Comparison of ENCODE assay signal across 8 cellular contexts in genomic region chr21:38244885-38245869, GRCh38. TPM values are rescaled to one million over a fixed set of nuclear protein-coding genes. Genes with fewer than 3 reads are reported as not detected.
DNase-seq lines count a peak whose midpoint lies in the region; ATAC-seq, FAIRE-seq and TF ChIP-seq lines count a peak whose summit lies in the region.

No MANE protein-coding gene starts in this region.

- DNase-seq in GM12891 (ENCODE audit: insufficient read length, low spot score) (no peak), SJSA1 (ENCODE audit: low read depth in 1 of 2, low spot score in 2 of 2) (peak; percentile 94 to 96), C1 segment of cervical spinal cord (lab: John Stamatoyannopoulos, UW) (no peak), ovary (no peak)
- DNase-seq in activated naive CD8-positive, alpha-beta T cell treated with anti-CD3 and anti-CD28 coated beads, Interleukin-2, amount 50 U/mL, for 16 hours (ENCODE audit: low read depth, low spot score), result peak; percentile 25
- DNase-seq in stimulated activated CD4-positive, alpha-beta T cell treated with anti-CD3 and anti-CD28 coated beads, Interleukin-15, amount 100 ng/mL, for 1 hour (ENCODE audit: low read depth in 1 of 2, low spot score in 1 of 2), result peak; percentile 8 to 28

- 83 to 87% (median 84%) methylated on average over 9 of the region's 9 CpGs for WGBS in ovary, 3 donors

- H3K4me3 ChIP-seq in SJSA1, result no peak overlapping the region
- no peak overlapping the region for H3K4me3 ChIP-seq in ovary

- peaks cover 48% of the 10 kb centered on the region for H3K4me1 ChIP-seq in SJSA1 (replicated peaks)
- H3K4me1 ChIP-seq in ovary (ENCODE audit: insufficient read depth), result no peaks in the 10 kb centered on the region

- no peak for TF ChIP-seq EP300 in ovary (IDR thresholded peaks at IDR 0.05)

- TF ChIP-seq POLR2A in GM12891 (IDR thresholded peaks at IDR 0.05; ENCODE audit: low read depth, low read length), result no peak
- TF ChIP-seq POLR2A in ovary (IDR thresholded peaks at IDR 0.05), result no peak

- H3K36me3 ChIP-seq in SJSA1 (no peaks in the 10 kb centered on the region), ovary (no peaks in the 10 kb centered on the region)

- H3K9me3 ChIP-seq in SJSA1 (replicated peaks) (no peaks in the 10 kb centered on the region), ovary (no peaks in the 10 kb centered on the region)

- TF ChIP-seq CTCF in ovary (IDR thresholded peaks at IDR 0.05), result no peak

- intact Hi-C loops in ovary (cut with DNase I), result no loop called here

- H3K27me3 ChIP-seq in SJSA1 (replicated peaks) (no peaks in the 10 kb centered on the region; the same call in 1 of the 2 replicates), ovary (no peaks in the 10 kb centered on the region)

- H3K27ac ChIP-seq in SJSA1 (peak overlapping the region; percentile 81), ovary (no peak overlapping the region)

- no peak for FAIRE-seq in GM12891 (lab: Jason Lieb, UNC)

- ATAC-seq in HG02840 (IDR thresholded peaks at IDR 0.05; ENCODE audit: low FRiP score, unreplicated experiment) (peak; percentile 57), GM21367 (IDR thresholded peaks at IDR 0.05; ENCODE audit: unreplicated experiment) (no peak)

TF ChIP-seq in GM12891, 5 proteins besides CTCF, POLR2A, EP300 and RAD21:
- TF ChIP-seq SPI1 (IDR thresholded peaks at IDR 0.05; ENCODE audit: low read depth, low read length), result 0 out of 2 replicates have a peak, but pooled peaks have one; percentile 5
- no peak for TF ChIP-seq POLR2AphosphoS5 (IDR thresholded peaks at IDR 0.05; ENCODE audit: low read depth, low read length)
- no peak for TF ChIP-seq PAX5 (IDR thresholded peaks at IDR 0.05; ENCODE audit: insufficient read depth, low read length, severe bottlenecking)
- TF ChIP-seq TAF1 (IDR thresholded peaks at IDR 0.05; ENCODE audit: low read depth, low read length), result no peak

RNA-seq across cellular contexts. Expression of gene KCNJ15, which starts 11.6 kb away (rescaled TPM):
- polyA plus RNA-seq in GM12891 (2012; ENCODE audit: low read depth, missing spikeins), result 0.12 TPM
- 0.05 TPM in 1 of 2 replicates, not detected in the other for total RNA-seq in SJSA1 (2014; rRNA removed; shearing (Covaris generic))
- 1 to 10 TPM in 1 of 7 donors, under 1 TPM in 5, not detected in 1; 0.20 to 1.1 (median 0.35) TPM for total RNA-seq in ovary
- under 1 TPM; 0.31 to 0.63 TPM for polyA plus RNA-seq in ovary

Comparison
In these comparisons a context has a peak if more than half of its experiments do, and no peak if none do; other contexts are left out.
1. DNase-seq: peak in SJSA1 (2 of 2), activated naive CD8-positive, alpha-beta T cell treated with anti-CD3 and anti-CD28 coated beads, Interleukin-2, amount 50 U/mL, for 16 hours (single experiment) and stimulated activated CD4-positive, alpha-beta T cell treated with anti-CD3 and anti-CD28 coated beads, Interleukin-15, amount 100 ng/mL, for 1 hour (2 of 2); none in GM12891 (single experiment), C1 segment of cervical spinal cord (0 of 14) and ovary (0 of 5).